In the genomic region with DNA sequence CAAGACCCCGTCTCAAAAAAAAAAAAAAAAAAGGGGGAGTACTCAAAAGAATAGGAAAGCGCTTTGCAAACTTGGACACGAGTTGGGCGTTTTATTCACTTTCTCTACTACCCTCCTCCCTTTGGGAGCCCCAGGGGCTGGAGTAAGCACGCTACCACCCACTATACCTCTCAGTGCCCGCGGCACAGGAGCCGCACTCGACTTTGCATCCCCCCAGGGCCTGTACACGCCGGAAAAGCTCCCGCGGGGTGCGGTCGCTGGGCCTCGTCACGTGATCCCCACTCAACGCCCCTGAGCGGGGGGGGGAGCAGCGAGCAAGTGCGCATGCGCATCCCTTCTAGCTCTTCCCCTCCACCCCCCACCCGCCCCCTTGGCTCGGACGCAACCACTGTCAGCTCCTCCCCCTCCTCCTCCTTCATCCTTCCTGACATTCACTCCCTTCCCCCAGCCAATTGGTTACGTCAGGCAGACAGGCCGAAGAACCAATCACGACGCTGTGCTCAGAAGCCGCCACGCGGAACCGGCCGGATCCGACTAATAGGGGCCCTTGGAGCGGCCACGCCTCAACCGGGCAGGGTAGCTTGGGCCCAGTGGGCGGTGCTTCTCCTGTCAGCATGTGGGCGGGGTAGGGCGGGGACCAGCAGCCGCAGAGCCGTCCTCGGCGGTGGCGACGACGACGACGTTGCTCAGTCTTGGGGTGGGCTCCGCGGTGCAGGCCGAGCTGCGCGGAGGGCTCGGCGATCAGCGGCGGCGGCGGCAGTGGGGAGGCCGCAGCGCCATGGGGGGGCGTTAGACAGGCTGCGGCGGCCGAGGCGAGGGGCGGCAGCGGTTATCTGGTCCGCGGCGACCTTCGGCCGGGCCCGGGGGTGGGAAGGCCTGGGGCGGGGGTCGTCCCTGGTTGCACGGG, we compare ENCODE assay signal across 8 cellular contexts. TPM values are rescaled to one million over a fixed set of nuclear protein-coding genes. Genes with fewer than 3 reads are reported as not detected.
A peak's percentile ranks its signal among the peaks of the same experiment; 100 is the strongest.
DNase-seq lines count a peak whose midpoint lies in the region; ATAC-seq and TF ChIP-seq lines count a peak whose summit lies in the region.

A gene with protein sequence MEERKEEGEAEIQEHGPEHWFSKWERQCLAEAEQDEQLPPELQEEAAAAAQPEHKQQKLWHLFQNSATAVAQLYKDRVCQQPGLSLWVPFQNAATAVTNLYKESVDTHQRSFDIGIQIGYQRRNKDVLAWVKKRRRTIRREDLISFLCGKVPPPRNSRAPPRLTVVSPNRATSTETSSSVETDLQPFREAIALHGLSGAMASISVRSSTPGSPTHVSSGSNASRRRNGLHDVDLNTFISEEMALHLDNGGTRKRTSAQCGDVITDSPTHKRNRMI (plus strand): TSS at position 685 of the 907 bp plus-strand sequence. CDS start 401 bp downstream, outside the sequence.

- peak within 1 kb of the TSS; percentile 91 for H3K4me3 Mint-ChIP-seq in endodermal cell

- H3K9me3 ChIP-seq in NT2/D1 (ENCODE audit: insufficient read depth, low read length), result no peaks in the 10 kb centered on the region
- no peaks in the 10 kb centered on the region for H3K9me3 ChIP-seq in endodermal cell (ENCODE audit: control insufficient read depth, low read length)

- peak; percentile 99 for DNase-seq in COR-L47 (lab: John Stamatoyannopoulos, UW)
- peak; percentile 25 to 100 (median 98) for DNase-seq in HUDEP-2 (lab: John Stamatoyannopoulos, UW; ENCODE audit: unreplicated experiment in 76 of 76)
- DNase-seq in NT2/D1 (ENCODE audit: low read depth, low spot score), result peak; percentile 100
- peak; percentile 99 for DNase-seq in activated CD8-positive, alpha-beta memory T cell treated with anti-CD3 and anti-CD28 coated beads, Interleukin-2, amount 50 U/mL, for 1 hour (ENCODE audit: extremely low read depth)
- peak; percentile 100 for DNase-seq in endodermal cell
- peak; percentile 100 for DNase-seq in mesenteric fat pad (ENCODE audit: low spot score)
- DNase-seq in stimulated activated CD8-positive, alpha-beta memory T cell treated with anti-CD3 and anti-CD28 coated beads, Interleukin-15, amount 100 ng/mL, for 24 hours (ENCODE audit: low read depth), result peak; percentile 94

- H3K4me1 Mint-ChIP-seq in endodermal cell, result peaks cover 27% of the 10 kb centered on the region

- H3K27me3 ChIP-seq in NT2/D1 (ENCODE audit: insufficient read depth, insufficient read length), result no peaks in the 10 kb centered on the region
- no peaks in the 10 kb centered on the region for H3K27me3 ChIP-seq in endodermal cell (ENCODE audit: control insufficient read depth, insufficient read depth, low read length, poor library complexity, severe bottlenecking)

- peak; percentile 89 for ATAC-seq in GM21381 (IDR thresholded peaks at IDR 0.05; ENCODE audit: unreplicated experiment)

- TF ChIP-seq CTCF in endodermal cell (conservative IDR thresholded peaks at IDR 0.05), result no peak

- WGBS in endodermal cell (ENCODE audit: insufficient coverage in 1 of 2, insufficient read length in 1 of 2), 2 experiments, result 0% methylated on average over 6 to 62 of the region's 79 CpGs

- H3K27ac Mint-ChIP-seq in endodermal cell, result peak within 1 kb of the TSS; percentile 97

- peaks cover 29% of the 10 kb centered on the region for H3K36me3 Mint-ChIP-seq in endodermal cell (ENCODE audit: low read depth)

- no peaks in the 10 kb centered on the region for H3K9me3 Mint-ChIP-seq in endodermal cell

- H3K36me3 ChIP-seq in NT2/D1 (ENCODE audit: insufficient read depth, insufficient read length, low read length) (peaks cover 34% of the 10 kb centered on the region), endodermal cell (ENCODE audit: control insufficient read depth, insufficient read depth, low read length) (peaks cover 30% of the 10 kb centered on the region)

- peak within 1 kb of the TSS; percentile 90 for H3K27ac ChIP-seq in endodermal cell (ENCODE audit: low read depth, low read length)

- H3K4me3 ChIP-seq in NT2/D1 (ENCODE audit: insufficient read length, low read depth), result peak within 1 kb of the TSS; percentile 99
- peak within 1 kb of the TSS; percentile 88 for H3K4me3 ChIP-seq in endodermal cell (ENCODE audit: low read length)

- no peaks in the 10 kb centered on the region for H3K4me1 ChIP-seq in NT2/D1 (ENCODE audit: insufficient read depth, insufficient read length)
- H3K4me1 ChIP-seq in endodermal cell (ENCODE audit: control insufficient read depth, insufficient read depth, low read length), result no peaks in the 10 kb centered on the region

- H3K27me3 Mint-ChIP-seq in endodermal cell (ENCODE audit: insufficient read depth), result peaks cover 2% of the 10 kb centered on the region

- H3K9ac ChIP-seq in NT2/D1 (ENCODE audit: insufficient read length, low read depth) (peak within 1 kb of the TSS; percentile 100), endodermal cell (ENCODE audit: extremely low read depth, low read length, poor library complexity, severe bottlenecking) (peak within 1 kb of the TSS; percentile 95)

RNA-seq across cellular contexts. Expression of the gene that starts here (rescaled TPM):
- 10 to 100 TPM; 60.9 to 68.5 TPM for total RNA-seq in endodermal cell
- 34.8 TPM for polyA plus RNA-seq in endodermal cell (2013, experiment 1 of 2)
- polyA plus RNA-seq in endodermal cell (2013, experiment 2 of 2), result 35.4 TPM
- 57.7 TPM for total RNA-seq in mesenteric fat pad

Comparison
In these comparisons a context has a peak if more than half of its experiments do, and no peak if none do; other contexts are left out.
1. Peak in every context shown above with its lines: DNase-seq, ATAC-seq, H3K4me3 ChIP-seq and H3K27ac ChIP-seq.